8 cellular contexts compared by ENCODE assay signal in the genomic region with DNA sequence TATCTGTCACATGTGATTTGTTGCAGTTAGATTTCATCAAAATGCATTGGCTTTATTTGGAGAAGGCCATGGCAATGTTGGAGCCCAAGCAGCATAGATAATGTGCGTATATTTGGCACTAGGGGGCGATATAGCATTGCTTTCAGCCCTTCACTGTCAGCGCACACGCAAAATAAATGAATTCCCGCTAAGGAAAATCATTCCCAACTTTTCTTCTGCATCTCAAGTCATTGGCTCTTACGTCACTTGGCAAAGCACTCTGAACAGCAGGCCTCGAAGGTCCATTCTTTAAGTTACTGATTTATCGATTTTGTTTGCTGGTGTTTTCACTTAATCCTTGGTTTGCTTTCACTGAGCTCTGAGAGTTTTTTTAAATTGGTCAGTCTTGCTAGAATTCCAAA.
DNase-seq lines count a peak whose midpoint lies in the region; ATAC-seq, FAIRE-seq and TF ChIP-seq lines count a peak whose summit lies in the region.

No MANE protein-coding gene starts in this region.

- DNase-seq in CD14-positive monocyte (ENCODE audit: low spot score) (no peak), GM12892 (ENCODE audit: insufficient read length) (no peak), RPMI7951 (ENCODE audit: low read depth) (peak; percentile 65), dermis microvascular lymphatic vessel endothelial cell (ENCODE audit: low read depth in 2 of 2) (peak; percentile 51 to 70), lower lobe of right lung (no peak), aorta (no peak)
- no peak for DNase-seq in activated T-helper 2 cell treated with anti-CD3 and anti-CD28 coated beads, Interferon-gamma antibody, Interleukin-2, Interleukin-4, amounts not matched to agents 10 μg/mL and 5 μg/mL and 100 μg/mL, durations not matched to agents 14 hours and 24 hours and 36 hours (ENCODE audit: low spot score)

- no peak overlapping the region for H3K27ac Mint-ChIP-seq in CD14-positive monocyte
- H3K27ac Mint-ChIP-seq in activated T-helper 2 cell treated with anti-CD3 and anti-CD28 coated beads, Interferon-gamma antibody, Interleukin-2, Interleukin-4, amounts not matched to agents 10 μg/mL and 5 μg/mL and 100 μg/mL, durations not matched to agents 14 hours and 24 hours and 36 hours = no peak overlapping the region

- H3K9me3 Mint-ChIP-seq in CD14-positive monocyte = peaks cover 0 to 12% (median 7%) of the 10 kb centered on the region in 7 donors
- no peaks in the 10 kb centered on the region for H3K9me3 Mint-ChIP-seq in activated T-helper 2 cell treated with anti-CD3 and anti-CD28 coated beads, Interferon-gamma antibody, Interleukin-2, Interleukin-4, amounts not matched to agents 10 μg/mL and 5 μg/mL and 100 μg/mL, durations not matched to agents 14 hours and 24 hours and 36 hours

- intact Hi-C loops in CD14-positive monocyte (cut with micrococcal nuclease) (loop anchor here in 1 of 2 donors (5.0 kb wide), 1 partner anchor 817 kb away; no protein-coding TSS in a partner anchor), lower lobe of right lung (cut with DNase I) (no loop called here), aorta (cut with DNase I) (loop anchor here in 1 of 2 donors (10.0 kb wide), 4 partner anchors 149 to 989 kb away; no protein-coding TSS in a partner anchor)
- intact Hi-C loops in activated T-helper 2 cell treated with anti-CD3 and anti-CD28 coated beads, Interferon-gamma antibody, Interleukin-2, Interleukin-4, amounts not matched to agents 10 μg/mL and 5 μg/mL and 100 μg/mL, durations not matched to agents 14 hours and 24 hours and 36 hours (cut with micrococcal nuclease) = loop anchor here (5.0 to 10.0 kb wide), 2 partner anchors 119 to 817 kb away; no protein-coding TSS in a partner anchor

- no peak for TF ChIP-seq POLR2A in GM12892 (IDR thresholded peaks at IDR 0.05; ENCODE audit: low read depth, low read length)

- WGBS in aorta, 2 donors = 6% methylated on average over 8 of the region's 8 CpGs

- 0 out of 2 replicates have a peak overlapping the region, but pooled peaks have one; percentile 1 for H2AFZ ChIP-seq in Loucy (ENCODE audit: low read length)

- peaks cover 4% of the 10 kb centered on the region for H3K4me1 Mint-ChIP-seq in CD14-positive monocyte
- peaks cover 3% of the 10 kb centered on the region for H3K4me1 Mint-ChIP-seq in activated T-helper 2 cell treated with anti-CD3 and anti-CD28 coated beads, Interferon-gamma antibody, Interleukin-2, Interleukin-4, amounts not matched to agents 10 μg/mL and 5 μg/mL and 100 μg/mL, durations not matched to agents 14 hours and 24 hours and 36 hours (ENCODE audit: low read depth)

- H3K9me2 ChIP-seq in Loucy (replicated peaks; ENCODE audit: low read depth, low read length) = no peaks in the 10 kb centered on the region

- no peaks in the 10 kb centered on the region for H3K9me3 ChIP-seq in Loucy (ENCODE audit: insufficient read depth, low read depth, low read length)
- H3K9me3 ChIP-seq in lower lobe of right lung = no peaks in the 10 kb centered on the region
- no peaks in the 10 kb centered on the region for H3K9me3 ChIP-seq in aorta (ENCODE audit: control insufficient read depth, low read length)

- ATAC-seq in lower lobe of right lung (peak; percentile 83 to 91), aorta (ENCODE audit: low FRiP score) (peak; percentile 86)

- H3K4me3 ChIP-seq in Loucy (ENCODE audit: low read length, poor library complexity, severe bottlenecking) = no peak overlapping the region
- H3K4me3 ChIP-seq in lower lobe of right lung = no peak overlapping the region
- H3K4me3 ChIP-seq in aorta (ENCODE audit: low read length in 2 of 2) = no peak overlapping the region

- H3K27me3 ChIP-seq in Loucy (ENCODE audit: insufficient read depth, low read length, poor library complexity, severe bottlenecking) (no peaks in the 10 kb centered on the region), lower lobe of right lung (ENCODE audit: low read depth) (no peaks in the 10 kb centered on the region), aorta (ENCODE audit: control insufficient read depth in 1 of 2, insufficient read depth in 2 of 2, low read length in 1 of 2) (no peaks in the 10 kb centered on the region)

- peak; percentile 90 for FAIRE-seq in GM12892 (lab: Jason Lieb, UNC)

- H3K79me2 ChIP-seq in Loucy (ENCODE audit: insufficient read depth, low read length) = no peaks in the 10 kb centered on the region

- no peaks in the 10 kb centered on the region for H3K36me3 Mint-ChIP-seq in CD14-positive monocyte
- H3K36me3 Mint-ChIP-seq in activated T-helper 2 cell treated with anti-CD3 and anti-CD28 coated beads, Interferon-gamma antibody, Interleukin-2, Interleukin-4, amounts not matched to agents 10 μg/mL and 5 μg/mL and 100 μg/mL, durations not matched to agents 14 hours and 24 hours and 36 hours (ENCODE audit: low read depth) = no peaks in the 10 kb centered on the region

- H3F3A ChIP-seq in Loucy (ENCODE audit: low read depth) = no peaks in the 10 kb centered on the region

- peaks cover 0 to 6% (median 4%) of the 10 kb centered on the region in 3 donors for H3K27me3 Mint-ChIP-seq in CD14-positive monocyte (ENCODE audit: low read depth in 3 of 3)
- H3K27me3 Mint-ChIP-seq in activated T-helper 2 cell treated with anti-CD3 and anti-CD28 coated beads, Interferon-gamma antibody, Interleukin-2, Interleukin-4, amounts not matched to agents 10 μg/mL and 5 μg/mL and 100 μg/mL, durations not matched to agents 14 hours and 24 hours and 36 hours (ENCODE audit: low read depth) = no peaks in the 10 kb centered on the region

- H4K20me1 ChIP-seq in Loucy (ENCODE audit: insufficient read depth, low read length, poor library complexity, severe bottlenecking) = no peaks in the 10 kb centered on the region

- H3K36me3 ChIP-seq in Loucy (ENCODE audit: insufficient read depth, low read length) (no peaks in the 10 kb centered on the region), lower lobe of right lung (no peaks in the 10 kb centered on the region), aorta (ENCODE audit: control insufficient read depth in 1 of 2, insufficient read depth in 2 of 2, low read length in 1 of 2) (no peaks in the 10 kb centered on the region)

- H3K4me2 ChIP-seq in Loucy (ENCODE audit: low read depth, low read length, poor library complexity, severe bottlenecking) = no peak overlapping the region

- H3K27ac ChIP-seq in lower lobe of right lung (no peak overlapping the region), aorta (ENCODE audit: low read depth in 1 of 2, low read length in 2 of 2) (no peak overlapping the region)

- no peak overlapping the region for H3K9ac ChIP-seq in Loucy (ENCODE audit: low read depth, low read length, poor library complexity, severe bottlenecking)

- no peaks in the 10 kb centered on the region for H3K4me1 ChIP-seq in Loucy (ENCODE audit: insufficient read depth, low read length, poor library complexity, severe bottlenecking)
- peaks cover 6% of the 10 kb centered on the region for H3K4me1 ChIP-seq in lower lobe of right lung
- no peaks in the 10 kb centered on the region for H3K4me1 ChIP-seq in aorta (ENCODE audit: control insufficient read depth in 1 of 2, insufficient read depth in 2 of 2, low read length in 2 of 2)

- TF ChIP-seq CTCF in CD14-positive monocyte (IDR thresholded peaks at IDR 0.05) (peak; percentile 71), Loucy (conservative IDR thresholded peaks at IDR 0.05; ENCODE audit: low read length) (peak; percentile 89), lower lobe of right lung (IDR thresholded peaks at IDR 0.05) (peak; percentile 80)

- H3K4me3 Mint-ChIP-seq in CD14-positive monocyte = no peak overlapping the region
- H3K4me3 Mint-ChIP-seq in activated T-helper 2 cell treated with anti-CD3 and anti-CD28 coated beads, Interferon-gamma antibody, Interleukin-2, Interleukin-4, amounts not matched to agents 10 μg/mL and 5 μg/mL and 100 μg/mL, durations not matched to agents 14 hours and 24 hours and 36 hours (ENCODE audit: low read depth) = no peak overlapping the region

Comparison
In these comparisons a context has a peak if more than half of its experiments do, and no peak if none do; other contexts are left out.
1. DNase-seq: peak in RPMI7951 (single experiment) and dermis microvascular lymphatic vessel endothelial cell (2 of 2); none in CD14-positive monocyte (single experiment), GM12892 (single experiment), lower lobe of right lung (single experiment), aorta (0 of 2) and activated T-helper 2 cell treated with anti-CD3 and anti-CD28 coated beads, Interferon-gamma antibody, Interleukin-2, Interleukin-4, amounts not matched to agents 10 μg/mL and 5 μg/mL and 100 μg/mL, durations not matched to agents 14 hours and 24 hours and 36 hours (single experiment).
2. Peak in every context shown above with its lines, with median percentiles within 50 percentile points of each other: CTCF ChIP-seq.